Comparison of ENCODE assay signal across 1 cellular context in genomic region chr13:20561731-20562130, GRCh38.
TF ChIP-seq lines count a peak whose summit lies in the region.

No MANE protein-coding gene starts in this region.

TF ChIP-seq in HepG2, 621 proteins besides CTCF, POLR2A, EP300 and RAD21:
- TF ChIP-seq MXD4 (CRISPR knock-in tag; IDR thresholded peaks at IDR 0.05) = no peak
- no peak for TF ChIP-seq NBN (conservative IDR thresholded peaks at IDR 0.05)
- TF ChIP-seq ETV5 (CRISPR knock-in tag; IDR thresholded peaks at IDR 0.05; ENCODE audit: borderline replicate concordance) = no peak
- no peak for TF ChIP-seq CEBPG (CRISPR knock-in tag; IDR thresholded peaks at IDR 0.05)
- no peak for TF ChIP-seq HNRNPL (IDR thresholded peaks at IDR 0.05; ENCODE audit: low read depth, low read length)
- no peak for TF ChIP-seq RXRA (CRISPR knock-in tag; IDR thresholded peaks at IDR 0.05)
- no peak for TF ChIP-seq ETV6 (CRISPR knock-in tag; conservative IDR thresholded peaks at IDR 0.05)
- no peak for TF ChIP-seq DPF2 (CRISPR knock-in tag; IDR thresholded peaks at IDR 0.05; ENCODE audit: borderline replicate concordance, low read depth)
- TF ChIP-seq, protein P1, sequence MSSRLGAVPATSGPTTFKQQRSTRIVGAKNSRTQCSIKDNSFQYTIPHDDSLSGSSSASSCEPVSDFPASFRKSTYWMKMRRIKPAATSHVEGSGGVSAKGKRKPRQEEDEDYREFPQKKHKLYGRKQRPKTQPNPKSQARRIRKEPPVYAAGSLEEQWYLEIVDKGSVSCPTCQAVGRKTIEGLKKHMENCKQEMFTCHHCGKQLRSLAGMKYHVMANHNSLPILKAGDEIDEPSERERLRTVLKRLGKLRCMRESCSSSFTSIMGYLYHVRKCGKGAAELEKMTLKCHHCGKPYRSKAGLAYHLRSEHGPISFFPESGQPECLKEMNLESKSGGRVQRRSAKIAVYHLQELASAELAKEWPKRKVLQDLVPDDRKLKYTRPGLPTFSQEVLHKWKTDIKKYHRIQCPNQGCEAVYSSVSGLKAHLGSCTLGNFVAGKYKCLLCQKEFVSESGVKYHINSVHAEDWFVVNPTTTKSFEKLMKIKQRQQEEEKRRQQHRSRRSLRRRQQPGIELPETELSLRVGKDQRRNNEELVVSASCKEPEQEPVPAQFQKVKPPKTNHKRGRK (CRISPR knock-in tag; IDR thresholded peaks at IDR 0.05) = no peak
- no peak for TF ChIP-seq LRRFIP1 (CRISPR knock-in tag; conservative IDR thresholded peaks at IDR 0.05)
- TF ChIP-seq TAF1 (CRISPR knock-in tag; IDR thresholded peaks at IDR 0.05) = no peak
